In the genomic region with DNA sequence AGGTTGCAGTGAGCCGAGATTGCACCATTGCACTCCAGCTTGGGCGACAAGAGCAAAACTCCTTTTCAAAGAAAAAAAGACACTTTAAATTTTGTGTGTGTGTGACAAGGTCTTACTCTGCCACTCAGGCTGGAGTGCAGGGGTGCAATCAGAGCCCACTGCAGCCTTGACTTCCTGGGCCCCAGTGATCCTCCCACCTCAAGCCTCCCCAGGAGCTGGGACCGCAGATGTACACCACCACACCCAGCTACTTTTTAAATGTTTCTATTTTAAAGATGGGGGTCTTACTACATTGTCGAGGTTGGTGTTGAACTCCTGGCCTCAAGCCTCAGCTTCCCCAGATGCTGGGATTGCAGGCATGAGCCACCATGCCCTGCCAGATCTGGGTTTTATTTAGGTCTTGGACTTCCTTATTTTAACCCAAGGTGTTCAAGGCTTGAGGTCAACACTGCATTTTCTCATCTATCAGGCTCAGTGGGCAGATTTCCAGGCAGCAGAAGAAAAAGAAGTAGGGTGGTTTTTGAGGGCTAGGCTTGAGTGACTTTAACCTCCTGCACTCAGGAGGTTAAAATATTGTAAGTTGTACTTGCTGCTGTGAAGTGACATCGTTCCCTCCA, we compare ENCODE assay signal across 10 cellular contexts.
A peak's percentile ranks its signal among the peaks of the same experiment; 100 is the strongest.
DNase-seq lines count a peak whose midpoint lies in the region; ATAC-seq and TF ChIP-seq lines count a peak whose summit lies in the region.
"Had no signal": no experiment of that assay in that cellular context is flagged by ENCODE, and none has a peak within 500 bp of the region (broad histone marks: within the 10 kb centered on the region; RNA-seq: fewer than 3 reads in every experiment).

No MANE protein-coding gene starts in this region.

- DNase-seq in activated CD4-positive, alpha-beta T cell treated with anti-CD3 and anti-CD28 coated beads, Interleukin-2, amount 10 ng/mL, durations not matched to agents 24 days and 14 days: no peak
- no peak for DNase-seq in activated CD4-positive, alpha-beta T cell treated with anti-CD3 and anti-CD28 coated beads, Interleukin-2, amount 50 U/mL, for 1 hour
- DNase-seq in H4 (ENCODE audit: low spot score) (peak; percentile 9), spleen (no peak), kidney glomerular epithelial cell (lab: John Stamatoyannopoulos, UW) (no peak), DMS153 (lab: John Stamatoyannopoulos, UW) (no peak), omental fat pad (ENCODE audit: low spot score) (no peak)
- DNase-seq: stimulated activated CD4-positive, alpha-beta T cell treated with anti-CD3 and anti-CD28 coated beads, Interleukin-4, amount 100 ng/mL, for 1 hour had no signal

- no peak overlapping the region for H3K4me3 Mint-ChIP-seq in activated CD4-positive, alpha-beta T cell treated with anti-CD3 and anti-CD28 coated beads, Interleukin-2, amount 10 ng/mL, durations not matched to agents 24 days and 14 days

- peak overlapping the region; percentile 86 for H3K27ac ChIP-seq in OCI-LY1 (ENCODE audit: low read depth, low read length, poor library complexity, severe bottlenecking)
- H3K27ac ChIP-seq in spleen: peak overlapping the region in 5 of 8 donors; percentile 14 to 43 (median 37)

- TF ChIP-seq POLR2A in spleen (IDR thresholded peaks at IDR 0.05): no peak

- TF ChIP-seq CTCF in OCI-LY1 (IDR thresholded peaks at IDR 0.05; ENCODE audit: low read length): no peak
- TF ChIP-seq CTCF in spleen (IDR thresholded peaks at IDR 0.05 in 8 of 11, conservative IDR thresholded peaks at IDR 0.05 in 3 of 11): no peak
- TF ChIP-seq CTCF in omental fat pad (IDR thresholded peaks at IDR 0.05): no peak

- H3K27me3 ChIP-seq in OCI-LY1 (ENCODE audit: insufficient read depth, low read length) (no peaks in the 10 kb centered on the region), spleen (replicated peaks in 1 of 7) (no peaks in the 10 kb centered on the region)

- H3K4me2 ChIP-seq in OCI-LY1 (ENCODE audit: low read length): peak overlapping the region; percentile 49; the same call in 1 of the 2 replicates

- H3K4me1 Mint-ChIP-seq in activated CD4-positive, alpha-beta T cell treated with anti-CD3 and anti-CD28 coated beads, Interleukin-2, amount 10 ng/mL, durations not matched to agents 24 days and 14 days: peaks cover 17% of the 10 kb centered on the region

- peaks cover 8% of the 10 kb centered on the region; the same call in 1 of the 2 replicates for H3K36me3 ChIP-seq in OCI-LY1 (ENCODE audit: insufficient read depth, low read length)
- H3K36me3 ChIP-seq in spleen: peaks cover 0 to 42% (median 0%) of the 10 kb centered on the region in 6 donors

- H3K9ac ChIP-seq in OCI-LY1 (ENCODE audit: low read length): peak overlapping the region; percentile 14; the same call in 1 of the 2 replicates

- peaks cover under 1% of the 10 kb centered on the region for H3K9me3 Mint-ChIP-seq in activated CD4-positive, alpha-beta T cell treated with anti-CD3 and anti-CD28 coated beads, Interleukin-2, amount 10 ng/mL, durations not matched to agents 24 days and 14 days

- intact Hi-C loops in activated CD4-positive, alpha-beta T cell treated with anti-CD3 and anti-CD28 coated beads, Interleukin-2, amount 10 ng/mL, durations not matched to agents 24 days and 14 days (cut with micrococcal nuclease): loop anchor here (10.0 kb wide), 1 partner anchor 197 kb away; no protein-coding TSS in a partner anchor
- intact Hi-C loops in spleen (cut with DNase I; ENCODE audit: low total_unique reads): no loop called here

- H3K27ac Mint-ChIP-seq in activated CD4-positive, alpha-beta T cell treated with anti-CD3 and anti-CD28 coated beads, Interleukin-2, amount 10 ng/mL, durations not matched to agents 24 days and 14 days: peak overlapping the region; percentile 71

- no peaks in the 10 kb centered on the region for H3K79me2 ChIP-seq in OCI-LY1 (ENCODE audit: insufficient read depth, low read length)

- peaks cover 34% of the 10 kb centered on the region for H3K36me3 Mint-ChIP-seq in activated CD4-positive, alpha-beta T cell treated with anti-CD3 and anti-CD28 coated beads, Interleukin-2, amount 10 ng/mL, durations not matched to agents 24 days and 14 days (ENCODE audit: low read depth)

- no peaks in the 10 kb centered on the region for H3K27me3 Mint-ChIP-seq in activated CD4-positive, alpha-beta T cell treated with anti-CD3 and anti-CD28 coated beads, Interleukin-2, amount 10 ng/mL, durations not matched to agents 24 days and 14 days

- no peak overlapping the region for H2AFZ ChIP-seq in OCI-LY1 (ENCODE audit: low read length)

- H3K4me3 ChIP-seq in OCI-LY1 (ENCODE audit: low read depth, low read length, poor library complexity, severe bottlenecking): no peak overlapping the region
- H3K4me3 ChIP-seq in spleen: no peak overlapping the region

- ATAC-seq in omental fat pad (ENCODE audit: low FRiP score): no peak
- ATAC-seq: Right ventricle myocardium inferior had no signal

- no peaks in the 10 kb centered on the region for H3F3A ChIP-seq in OCI-LY1 (ENCODE audit: insufficient read depth, low read length)

- H3K9me3 ChIP-seq in OCI-LY1 (ENCODE audit: low read length) (no peaks in the 10 kb centered on the region), spleen (peaks cover 0 to 15% (median 8%) of the 10 kb centered on the region in 8 donors)

- peaks cover 22% of the 10 kb centered on the region for H3K4me1 ChIP-seq in OCI-LY1 (ENCODE audit: insufficient read depth, low read length, severe bottlenecking)
- peaks cover 0 to 53% (median 18%) of the 10 kb centered on the region in 6 donors for H3K4me1 ChIP-seq in spleen

- no peaks in the 10 kb centered on the region for H4K20me1 ChIP-seq in OCI-LY1 (ENCODE audit: insufficient read depth, low read length)

- 46 to 55% (median 54%) methylated on average over 5 of the region's 5 CpGs for WGBS in spleen, 5 donors

- H3K9me2 ChIP-seq in OCI-LY1 (ENCODE audit: low read depth, low read length): no peaks in the 10 kb centered on the region
